In the genomic region with DNA sequence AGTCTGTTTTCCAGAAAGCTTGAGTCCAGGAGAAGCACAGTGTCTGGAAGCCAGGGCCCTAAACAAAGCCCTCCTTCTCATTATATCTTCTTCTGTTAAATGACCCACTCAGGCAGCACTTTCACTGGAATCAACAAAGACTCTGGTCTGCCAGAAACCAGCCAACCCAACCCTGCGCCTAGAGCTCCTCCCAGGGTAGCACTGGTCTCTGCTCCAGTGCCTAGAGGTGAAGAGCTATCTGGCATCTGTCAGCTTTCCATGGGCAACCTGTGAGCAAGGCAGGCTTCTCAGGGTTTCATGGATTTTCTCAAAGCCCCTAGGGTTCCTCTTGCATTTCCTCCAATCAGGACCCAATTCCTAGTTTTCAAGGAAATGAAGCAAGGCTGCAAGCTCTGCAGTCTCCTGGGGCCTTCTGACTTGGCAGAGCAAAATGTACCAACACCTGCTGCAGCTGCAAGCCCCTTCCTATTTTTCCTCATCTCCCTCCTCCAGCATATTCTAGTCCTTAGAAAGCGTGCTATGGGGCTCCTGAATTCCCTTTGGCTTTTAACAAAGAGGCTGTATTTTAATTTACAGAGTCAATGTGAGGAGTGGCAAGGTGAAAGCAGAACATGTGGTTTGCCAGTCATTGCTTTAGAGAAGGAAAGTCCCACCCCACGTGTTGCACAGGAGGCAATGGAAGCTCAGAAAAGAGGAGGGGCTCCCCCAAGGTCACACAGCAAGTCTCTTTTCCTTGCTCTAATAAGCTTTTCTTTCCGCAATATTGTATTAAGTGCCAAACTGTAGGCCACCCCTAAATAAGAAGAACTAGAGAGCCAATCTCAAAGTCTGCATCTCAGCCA, we compare ENCODE assay signal across 13 cellular contexts. TPM values are rescaled to one million over a fixed set of nuclear protein-coding genes. Genes with fewer than 3 reads are reported as not detected.
DNase-seq lines count a peak whose midpoint lies in the region; ATAC-seq and TF ChIP-seq lines count a peak whose summit lies in the region.
"Had no signal": no experiment of that assay in that cellular context is flagged by ENCODE, and none has a peak within 500 bp of the region (broad histone marks: within the 10 kb centered on the region; RNA-seq: fewer than 3 reads in every experiment).

No MANE protein-coding gene starts in this region.

- no peak for DNase-seq in activated CD4-positive, alpha-beta T cell treated with anti-CD3 and anti-CD28 coated beads for 36 hours
- no peak for DNase-seq in activated CD4-positive, alpha-beta T cell treated with anti-CD3 and anti-CD28 coated beads for 4 hours
- peak; percentile 56 for DNase-seq in NCI-H2171 (lab: John Stamatoyannopoulos, UW)
- DNase-seq in CD4-positive, alpha-beta T cell = no peak
- DNase-seq in HK-2 (ENCODE audit: unreplicated experiment) = no peak
- DNase-seq in GM19238 (ENCODE audit: insufficient read length, low spot score) = no peak
- DNase-seq: immature natural killer cell had no signal

- H3K4me1 Mint-ChIP-seq in activated CD4-positive, alpha-beta T cell treated with anti-CD3 and anti-CD28 coated beads for 36 hours = peaks cover 2% of the 10 kb centered on the region
- H3K4me1 Mint-ChIP-seq in stimulated activated naive CD8-positive, alpha-beta T cell treated with anti-CD3 and anti-CD28 coated beads, Interleukin-15, Interleukin-2, amounts not matched to agents 100 ng/mL and 50 ng/mL, for 24 hours (ENCODE audit: low read depth) = peaks cover 9% of the 10 kb centered on the region
- peaks cover 3% of the 10 kb centered on the region for H3K4me1 Mint-ChIP-seq in CD4-positive, alpha-beta T cell (ENCODE audit: low read depth)

- CTCF ChIA-PET in activated CD4-positive, alpha-beta T cell treated with anti-CD3 and anti-CD28 coated beads for 36 hours (lab: Charles Lee) = interaction anchor here (4.1 kb wide), 1 partner anchor 8 kb away, joined by 20 read pairs; no protein-coding TSS in a partner anchor
- CTCF ChIA-PET in CD4-positive, alpha-beta T cell (lab: Charles Lee) = no interaction called here

- peak; percentile 55 for ATAC-seq in activated CD4-positive, alpha-beta T cell treated with anti-CD3 and anti-CD28 coated beads for 36 hours
- peak; percentile 69 for ATAC-seq in HG02840 (IDR thresholded peaks at IDR 0.05; ENCODE audit: low FRiP score, unreplicated experiment)
- ATAC-seq in CD4-positive, alpha-beta T cell (ENCODE audit: poor library complexity) = no peak

- H3K27ac Mint-ChIP-seq in activated CD4-positive, alpha-beta T cell treated with anti-CD3 and anti-CD28 coated beads for 36 hours = no peak overlapping the region
- peak overlapping the region; percentile 8 for H3K27ac Mint-ChIP-seq in stimulated activated naive CD8-positive, alpha-beta T cell treated with anti-CD3 and anti-CD28 coated beads, Interleukin-15, Interleukin-2, amounts not matched to agents 100 ng/mL and 50 ng/mL, for 24 hours
- no peak overlapping the region for H3K27ac Mint-ChIP-seq in CD4-positive, alpha-beta T cell
- H3K27ac Mint-ChIP-seq: immature natural killer cell had no signal

- peaks cover 8% of the 10 kb centered on the region for H3K27me3 Mint-ChIP-seq in activated CD4-positive, alpha-beta T cell treated with anti-CD3 and anti-CD28 coated beads for 36 hours
- peaks cover 27% of the 10 kb centered on the region for H3K27me3 Mint-ChIP-seq in stimulated activated naive CD8-positive, alpha-beta T cell treated with anti-CD3 and anti-CD28 coated beads, Interleukin-15, Interleukin-2, amounts not matched to agents 100 ng/mL and 50 ng/mL, for 24 hours
- peaks cover 44% of the 10 kb centered on the region for H3K27me3 Mint-ChIP-seq in CD4-positive, alpha-beta T cell

- intact Hi-C loops in activated CD4-positive, alpha-beta T cell treated with anti-CD3 and anti-CD28 coated beads for 36 hours (cut with DNase I, micrococcal nuclease) = no loop called here
- intact Hi-C loops in CD4-positive, alpha-beta T cell (cut with DNase I, micrococcal nuclease) = no loop called here

- H3K27ac ChIP-seq in CD4-positive, alpha-beta T cell (ENCODE audit: low read depth, low read length) = no peak overlapping the region
- H3K27ac ChIP-seq: SK-N-MC had no signal

- H3K9me3 Mint-ChIP-seq in activated CD4-positive, alpha-beta T cell treated with anti-CD3 and anti-CD28 coated beads for 36 hours (ENCODE audit: low read depth) = no peaks in the 10 kb centered on the region
- H3K9me3 Mint-ChIP-seq in stimulated activated naive CD8-positive, alpha-beta T cell treated with anti-CD3 and anti-CD28 coated beads, Interleukin-15, Interleukin-2, amounts not matched to agents 100 ng/mL and 50 ng/mL, for 24 hours = no peaks in the 10 kb centered on the region
- no peaks in the 10 kb centered on the region for H3K9me3 Mint-ChIP-seq in CD4-positive, alpha-beta T cell
- H3K9me3 Mint-ChIP-seq: immature natural killer cell had no signal

- POLR2A ChIA-PET in activated CD4-positive, alpha-beta T cell treated with anti-CD3 and anti-CD28 coated beads for 36 hours (lab: Charles Lee) = no interaction called here
- POLR2A ChIA-PET in CD4-positive, alpha-beta T cell (lab: Charles Lee) = no interaction called here

- no peaks in the 10 kb centered on the region for H3K36me3 Mint-ChIP-seq in activated CD4-positive, alpha-beta T cell treated with anti-CD3 and anti-CD28 coated beads for 36 hours (ENCODE audit: low read depth)
- no peaks in the 10 kb centered on the region for H3K36me3 Mint-ChIP-seq in stimulated activated naive CD8-positive, alpha-beta T cell treated with anti-CD3 and anti-CD28 coated beads, Interleukin-15, Interleukin-2, amounts not matched to agents 100 ng/mL and 50 ng/mL, for 24 hours (ENCODE audit: low read depth)
- no peaks in the 10 kb centered on the region for H3K36me3 Mint-ChIP-seq in CD4-positive, alpha-beta T cell (ENCODE audit: low read depth)
- H3K36me3 Mint-ChIP-seq: immature natural killer cell had no signal

- no peak overlapping the region for H3K4me3 Mint-ChIP-seq in activated CD4-positive, alpha-beta T cell treated with anti-CD3 and anti-CD28 coated beads for 36 hours
- H3K4me3 Mint-ChIP-seq in stimulated activated naive CD8-positive, alpha-beta T cell treated with anti-CD3 and anti-CD28 coated beads, Interleukin-15, Interleukin-2, amounts not matched to agents 100 ng/mL and 50 ng/mL, for 24 hours = no peak overlapping the region
- no peak overlapping the region for H3K4me3 Mint-ChIP-seq in CD4-positive, alpha-beta T cell
- H3K4me3 Mint-ChIP-seq: immature natural killer cell had no signal

- H3K9me3 ChIP-seq in CD4-positive, alpha-beta T cell (ENCODE audit: control insufficient read depth, low read length) = no peaks in the 10 kb centered on the region

- no peak for TF ChIP-seq CTCF in CD4-positive, alpha-beta T cell (IDR thresholded peaks at IDR 0.05)

- peaks cover 15% of the 10 kb centered on the region for H3K27me3 ChIP-seq in CD4-positive, alpha-beta T cell (ENCODE audit: control insufficient read depth, insufficient read depth, low read length)

RNA-seq across cellular contexts. Expression of a gene that starts 32.9 kb away (rescaled TPM):
- 10 to 100 TPM; 13.9 to 15.8 TPM for total RNA-seq in activated CD4-positive, alpha-beta T cell treated with anti-CD3 and anti-CD28 coated beads for 36 hours
- 10 to 100 TPM; 55.3 to 57.6 TPM for total RNA-seq in CD4-positive, alpha-beta T cell
- total RNA-seq: dermis microvascular lymphatic vessel endothelial cell, LHCN-M2, osteoblast had no signal
